15 cellular contexts compared by ENCODE assay signal in the genomic region with DNA sequence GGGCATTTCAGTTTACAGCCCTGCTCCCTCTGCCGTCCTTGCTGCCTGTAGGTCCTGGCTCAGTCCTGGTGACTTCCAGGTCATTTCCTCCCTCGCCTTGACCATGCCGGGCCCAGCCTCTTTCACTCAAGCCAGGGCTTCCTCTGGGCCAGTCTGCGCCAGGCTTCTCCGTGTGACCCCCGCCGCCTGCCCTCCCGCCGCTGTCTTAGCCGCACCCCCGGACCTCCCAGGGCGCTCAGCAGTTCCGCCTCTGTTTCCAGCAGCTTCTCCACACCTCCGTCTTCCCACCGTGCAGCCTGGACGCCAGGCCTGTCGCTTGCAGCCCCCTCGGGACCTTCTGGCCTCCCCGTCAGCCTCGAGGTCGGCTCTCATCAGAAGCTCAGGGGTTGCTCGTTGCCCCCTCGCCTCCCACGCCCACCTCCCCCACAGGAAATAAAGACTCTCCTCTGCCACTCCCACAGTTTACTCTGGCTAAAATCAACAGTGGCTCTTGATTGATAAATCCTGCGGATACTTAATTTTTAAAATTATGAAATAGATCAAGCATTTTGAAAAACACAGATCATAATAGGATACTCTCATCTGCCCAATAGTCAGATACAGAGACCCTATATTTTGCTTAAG.
DNase-seq lines count a peak whose midpoint lies in the region; ATAC-seq and TF ChIP-seq lines count a peak whose summit lies in the region.
"Had no signal": no experiment of that assay in that cellular context is flagged by ENCODE, and none has a peak within 500 bp of the region (broad histone marks: within the 10 kb centered on the region; RNA-seq: fewer than 3 reads in every experiment).

No MANE protein-coding gene starts in this region.

- DNase-seq in heart left ventricle = peak in 4 of 5 donors; percentile 27 to 38 (median 32)
- DNase-seq in cardiac septum (ENCODE audit: low spot score) = no peak
- peak in 1 of 2 donors; percentile 1 for DNase-seq in fibroblast of lung (ENCODE audit: low read depth in 2 of 2)
- DNase-seq in mesendoderm = peak; percentile 60
- no peak for DNase-seq in gastrocnemius medialis
- DNase-seq in lower leg skin (ENCODE audit: low spot score in 2 of 2) = no peak
- DNase-seq: activated T-cell treated with anti-CD3 and anti-CD28 coated beads, Interleukin-2, amount 50 U/mL, for 72 hours; erythroblast; immature natural killer cell; MM.1S; NCI-H510A had no signal

- H3K56ac ChIP-seq in mesendoderm (ENCODE audit: low read length) = peak overlapping the region; percentile 78

- H3K9me3 ChIP-seq in heart left ventricle (no peaks in the 10 kb centered on the region), fibroblast of lung (ENCODE audit: control insufficient read depth, insufficient read depth, low read depth, low read length) (no peaks in the 10 kb centered on the region), gastrocnemius medialis (no peaks in the 10 kb centered on the region)
- H3K9me3 ChIP-seq: SJSA1 had no signal

- intact Hi-C loops in heart left ventricle (cut with DNase I) (no loop called here), cardiac septum (cut with DNase I) (no loop called here), gastrocnemius medialis (cut with DNase I; ENCODE audit: low total_unique reads) (no loop called here), lower leg skin (cut with DNase I; ENCODE audit: low total_unique reads) (no loop called here)

- 42 to 57% (median 52%) methylated on average over 19 to 25 of the region's 25 CpGs for WGBS in heart left ventricle, 4 donors
- WGBS in mesendoderm (ENCODE audit: extremely low coverage, insufficient coverage, low lambda C conversion rate) = no CpG with 5 or more reads among the region's 25 CpGs
- 29% methylated on average over 25 of the region's 25 CpGs for WGBS in urinary bladder
- 49 to 50% methylated on average over 25 of the region's 25 CpGs for WGBS in lower leg skin, 2 donors

- no peak overlapping the region for H4K5ac ChIP-seq in mesendoderm (ENCODE audit: low read length)

- no peak overlapping the region for H4K8ac ChIP-seq in mesendoderm (ENCODE audit: low read depth, low read length)

- H3K36me3 ChIP-seq in heart left ventricle = no peaks in the 10 kb centered on the region
- H3K36me3 ChIP-seq in fibroblast of lung (ENCODE audit: control insufficient read depth, insufficient read depth, low read length) = no peaks in the 10 kb centered on the region
- H3K36me3 ChIP-seq in mesendoderm (ENCODE audit: control insufficient read depth, insufficient read depth, low read length) = no peaks in the 10 kb centered on the region
- no peaks in the 10 kb centered on the region for H3K36me3 ChIP-seq in urinary bladder (ENCODE audit: insufficient read depth)
- no peaks in the 10 kb centered on the region for H3K36me3 ChIP-seq in gastrocnemius medialis
- H3K36me3 ChIP-seq: SJSA1 had no signal

- H3K4me1 ChIP-seq in heart left ventricle (peaks cover 0 to 5% (median 0%) of the 10 kb centered on the region in 12 donors), fibroblast of lung (ENCODE audit: control insufficient read depth, extremely low read depth, insufficient read depth, low read length) (no peaks in the 10 kb centered on the region), mesendoderm (ENCODE audit: control insufficient read depth, low read depth, low read length) (no peaks in the 10 kb centered on the region), urinary bladder (ENCODE audit: insufficient read depth) (no peaks in the 10 kb centered on the region), gastrocnemius medialis (no peaks in the 10 kb centered on the region)

- H3K23ac ChIP-seq in mesendoderm (ENCODE audit: low read length) = no peak overlapping the region

- no peak for TF ChIP-seq CTCF in heart left ventricle (IDR thresholded peaks at IDR 0.05)
- no peak for TF ChIP-seq CTCF in fibroblast of lung (conservative IDR thresholded peaks at IDR 0.05 in 1 of 2, IDR thresholded peaks at IDR 0.05 in 1 of 2; ENCODE audit: low read depth in 1 of 2, low read length in 2 of 2)
- no peak for TF ChIP-seq CTCF in gastrocnemius medialis (IDR thresholded peaks at IDR 0.05 in 4 of 5, conservative IDR thresholded peaks at IDR 0.05 in 1 of 5)
- no peak for TF ChIP-seq CTCF in lower leg skin (IDR thresholded peaks at IDR 0.05)

- peak overlapping the region; percentile 82 for H2AFZ ChIP-seq in fibroblast of lung (ENCODE audit: low read length)

- H3K4me3 ChIP-seq in heart left ventricle (peak overlapping the region in 3 of 12 donors; percentile 2 to 15 (median 10)), fibroblast of lung (replicated peaks in 1 of 4; ENCODE audit: control extremely low read depth in 1 of 4, insufficient read depth in 1 of 4, low read depth in 3 of 4, low read length in 4 of 4) (peak overlapping the region in 1 of 4 experiments; percentile 19), mesendoderm (ENCODE audit: low read length) (no peak overlapping the region), urinary bladder (ENCODE audit: low read depth, low read length) (peak overlapping the region; percentile 11), gastrocnemius medialis (no peak overlapping the region), lower leg skin (ENCODE audit: low read depth, poor library complexity, severe bottlenecking) (no peak overlapping the region)
- H3K4me3 ChIP-seq: SJSA1 had no signal

- H2AK5ac ChIP-seq in mesendoderm (ENCODE audit: low read length) = no peak overlapping the region

- no peak overlapping the region for H3K27ac ChIP-seq in heart left ventricle
- no peak overlapping the region for H3K27ac ChIP-seq in fibroblast of lung (ENCODE audit: insufficient read depth, low read length)
- no peak overlapping the region for H3K27ac ChIP-seq in mesendoderm (ENCODE audit: low read depth, low read length)
- no peak overlapping the region for H3K27ac ChIP-seq in urinary bladder (ENCODE audit: low read depth)
- no peak overlapping the region for H3K27ac ChIP-seq in gastrocnemius medialis
- H3K27ac ChIP-seq: HL-60, SJSA1 had no signal

- TF ChIP-seq POLR2A in heart left ventricle (IDR thresholded peaks at IDR 0.05) = no peak
- TF ChIP-seq POLR2A in gastrocnemius medialis (IDR thresholded peaks at IDR 0.05) = no peak
- TF ChIP-seq POLR2A in lower leg skin (IDR thresholded peaks at IDR 0.05) = no peak

- no peak overlapping the region for H3K4ac ChIP-seq in mesendoderm (ENCODE audit: low read depth, low read length)

- no peak overlapping the region for H2BK5ac ChIP-seq in mesendoderm (ENCODE audit: low read length)

- no peak overlapping the region for H2BK120ac ChIP-seq in mesendoderm (ENCODE audit: low read depth, low read length)

- H3K79me2 ChIP-seq in fibroblast of lung (ENCODE audit: control insufficient read depth, insufficient read depth, low read length) (no peaks in the 10 kb centered on the region), mesendoderm (ENCODE audit: control insufficient read depth, insufficient read depth, low read length) (no peaks in the 10 kb centered on the region)

- H3K9ac ChIP-seq in fibroblast of lung (ENCODE audit: insufficient read depth, low read length) (no peak overlapping the region), mesendoderm (ENCODE audit: low read length) (peak overlapping the region; percentile 8)

- H3K18ac ChIP-seq in mesendoderm (ENCODE audit: low read length) = no peak overlapping the region

- ATAC-seq in heart left ventricle = peak in 2 of 4 donors; percentile 42 to 59
- ATAC-seq in gastrocnemius medialis = no peak
- ATAC-seq in HG03095 (IDR thresholded peaks at IDR 0.05; ENCODE audit: unreplicated experiment) = no peak
- ATAC-seq: activated T-cell treated with anti-CD3 and anti-CD28 coated beads, Interleukin-2, amount 50 U/mL, for 72 hours had no signal

- no peaks in the 10 kb centered on the region for H3K79me1 ChIP-seq in mesendoderm (ENCODE audit: low read length)

- H4K20me1 ChIP-seq in fibroblast of lung (ENCODE audit: control insufficient read depth, extremely low read depth, insufficient read depth, low read length) = no peaks in the 10 kb centered on the region

- in situ Hi-C loops in gastrocnemius medialis (cut with MboI; ENCODE audit: low sequenced_read_pairs in 4 of 4) = no loop called here

- H2BK15ac ChIP-seq in mesendoderm (replicated peaks; ENCODE audit: low read depth) = no peak overlapping the region

- H3K4me2 ChIP-seq in fibroblast of lung (ENCODE audit: extremely low read depth, insufficient read depth, low read length) (peak overlapping the region; percentile 25), mesendoderm (ENCODE audit: low read length) (no peak overlapping the region)

- no peaks in the 10 kb centered on the region for H3K27me3 ChIP-seq in heart left ventricle
- H3K27me3 ChIP-seq in fibroblast of lung (ENCODE audit: control insufficient read depth, insufficient read depth, low read length) = no peaks in the 10 kb centered on the region
- no peaks in the 10 kb centered on the region for H3K27me3 ChIP-seq in mesendoderm (ENCODE audit: insufficient read depth, low read length, poor library complexity)
- no peaks in the 10 kb centered on the region for H3K27me3 ChIP-seq in gastrocnemius medialis
- H3K27me3 ChIP-seq: SJSA1 had no signal

Comparison
In these comparisons a context has a peak if more than half of its experiments do, and no peak if none do; other contexts are left out.
1. DNase-seq: peak in heart left ventricle (4 of 5) and mesendoderm (single experiment); none in cardiac septum (single experiment), gastrocnemius medialis (0 of 2) and lower leg skin (0 of 2).